27 cellular contexts compared by ENCODE assay signal in genomic region chr11:45788887-45789286, GRCh38.
"Had no signal": no experiment of that assay in that cellular context is flagged by ENCODE, and none has a peak within 500 bp of the region (broad histone marks: within the 10 kb centered on the region; RNA-seq: fewer than 3 reads in every experiment).

No MANE protein-coding gene starts in this region.

- ATAC-seq: stimulated activated effector memory CD8-positive, alpha-beta T cell treated with anti-CD3 and anti-CD28 coated beads, Interleukin-12 subunit alpha, Interleukin-12 subunit beta, amount 100 ng/mL, for 72 hours; stimulated activated memory B cell treated with anti-CD40 and anti-IgM and Interleukin-4, amounts not matched to agents 10 μg/mL and 1 μg/mL and 100 μg/mL, for 72 hours; stimulated activated naive B cell treated with anti-CD40 and anti-IgM and Interleukin-4, amounts not matched to agents 10 μg/mL and 1 μg/mL and 100 μg/mL, for 72 hours; stimulated activated naive CD8-positive, alpha-beta T cell treated with anti-CD3 and anti-CD28 coated beads, Interleukin-15, amount 100 ng/mL, for 72 hours; stimulated activated naive CD8-positive, alpha-beta T cell treated with anti-CD3 and anti-CD28 coated beads, Interleukin-15, Interleukin-2, amounts not matched to agents 100 U/mL and 50 U/mL, for 24 hours; upper lobe of right lung had no signal

- FAIRE-seq: urothelium cell line had no signal

- H3K4me1 ChIP-seq: suprapubic skin, testis, thyroid gland, tibial artery, tibial nerve, transverse colon, upper lobe of right lung, uterus, vagina had no signal

- H3K36me3 ChIP-seq: stomach, suprapubic skin, thoracic aorta, thyroid gland, tibial artery, tibial nerve, transverse colon, upper lobe of left lung, upper lobe of right lung, uterus, vagina had no signal

- H3K4me3 ChIP-seq: stomach, suprapubic skin, testis, thoracic aorta, thyroid gland, tibial artery, tibial nerve, transverse colon, upper lobe of left lung, upper lobe of right lung, uterus, vagina had no signal

- DNase-seq: stimulated activated CD4-positive, alpha-beta T cell treated with anti-CD3 and anti-CD28 coated beads, Interleukin-2, amount 100 ng/mL, for 48 hours; stimulated activated CD4-positive, alpha-beta T cell treated with anti-CD3 and anti-CD28 coated beads, Interleukin-4, amount 100 ng/mL, for 1 hour; stimulated activated CD4-positive, alpha-beta T cell treated with anti-CD3 and anti-CD28 coated beads, Interleukin-4, amount 100 ng/mL, for 24 hours; stimulated activated CD4-positive, alpha-beta T cell treated with anti-CD3 and anti-CD28 coated beads, Interleukin-4, amount 100 ng/mL, for 4 hours; stimulated activated CD8-positive, alpha-beta memory T cell treated with anti-CD3 and anti-CD28 coated beads, Interleukin-4, amount 100 ng/mL, for 48 hours; stimulated activated naive B cell treated with anti-CD40 and anti-IgM and Interleukin-4, amounts not matched to agents 10 μg/mL and 1 μg/mL and 100 μg/mL, for 72 hours; stimulated activated naive CD4-positive, alpha-beta T cell; stimulated activated naive CD4-positive, alpha-beta T cell treated with Interleukin-2 at 50 U/mL for 16 hours; stimulated activated naive CD8-positive, alpha-beta T cell treated with anti-CD3 and anti-CD28 coated beads, Interleukin-15, amount 100 ng/mL, for 72 hours; stimulated activated naive CD8-positive, alpha-beta T cell treated with anti-CD3 and anti-CD28 coated beads, Interleukin-15, Interleukin-2, amounts not matched to agents 100 U/mL and 50 U/mL, for 24 hours; stomach; substantia nigra; testis; thyroid gland; transverse colon; trophoblast cell; upper lobe of left lung; upper lobe of right lung; uterus had no signal

- H3K27ac ChIP-seq: stomach, suprapubic skin, testis, thoracic aorta, thyroid gland, tibial artery, tibial nerve, transverse colon, upper lobe of left lung, upper lobe of right lung, uterus, vagina had no signal

- H3K27me3 ChIP-seq: testis, thyroid gland, tibial nerve, upper lobe of left lung, upper lobe of right lung, uterus, vagina had no signal

- H3K9me3 ChIP-seq: suprapubic skin, testis, thyroid gland, upper lobe of right lung, uterus, vagina had no signal
